ENCODE assay signal across 16 cellular contexts in the genomic region with DNA sequence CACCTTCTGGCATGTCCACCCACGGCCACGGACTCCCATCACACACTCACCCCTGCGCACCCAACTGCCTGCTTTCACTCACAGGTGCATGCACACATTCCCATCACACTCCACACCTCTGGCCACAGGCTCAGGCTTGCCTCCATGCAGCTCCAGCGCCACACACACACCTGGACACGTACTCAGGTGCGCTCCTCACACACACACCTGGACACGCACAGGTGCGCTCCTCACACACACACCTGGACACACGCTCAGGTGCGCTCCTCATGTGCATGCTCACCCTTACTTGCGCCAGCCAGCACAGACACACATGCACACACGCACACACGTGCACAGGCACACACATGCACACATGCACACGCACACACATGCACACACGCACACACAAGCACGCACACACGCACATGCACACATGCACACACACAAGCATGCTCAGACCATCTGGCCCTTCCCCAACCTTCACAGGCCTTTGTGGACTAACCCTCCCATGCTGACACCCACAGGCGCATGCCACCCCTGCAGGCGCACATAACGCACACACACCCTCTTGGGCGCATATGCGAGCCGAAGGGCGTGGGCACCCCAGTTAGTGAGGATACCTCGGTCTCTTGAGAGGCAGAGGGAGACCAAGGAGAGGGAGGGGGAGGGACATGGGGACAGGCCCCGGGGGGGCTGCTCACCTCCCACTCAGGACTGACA. TPM values are rescaled to one million over a fixed set of nuclear protein-coding genes. Genes with fewer than 3 reads are reported as not detected.
DNase-seq lines count a peak whose midpoint lies in the region; ATAC-seq, FAIRE-seq and TF ChIP-seq lines count a peak whose summit lies in the region.
"Had no signal": no experiment of that assay in that cellular context is flagged by ENCODE, and none has a peak within 500 bp of the region (broad histone marks: within the 10 kb centered on the region; RNA-seq: fewer than 3 reads in every experiment).

No MANE protein-coding gene starts in this region.

- no peak overlapping the region for H2BK15ac ChIP-seq in neuronal stem cell (ENCODE audit: low read length)

- H4K8ac ChIP-seq in neuronal stem cell (ENCODE audit: low read depth, low read length), result no peak overlapping the region

- no peaks in the 10 kb centered on the region for H3K36me3 Mint-ChIP-seq in stimulated activated naive B cell treated with anti-CD40 and anti-IgM and Interleukin-4, amounts not matched to agents 10 μg/mL and 1 μg/mL and 100 μg/mL, for 72 hours
- no peaks in the 10 kb centered on the region for H3K36me3 Mint-ChIP-seq in activated CD4-positive, alpha-beta T cell treated with anti-CD3 and anti-CD28 coated beads for 36 hours (ENCODE audit: low read depth)

- no peak for TF ChIP-seq EP300 in stomach (IDR thresholded peaks at IDR 0.05)

- no CpG with 5 or more reads among the region's 26 CpGs for WGBS in neuronal stem cell (ENCODE audit: extremely low coverage in 2 of 2, insufficient read length in 2 of 2, insufficient replicate concordance in 1 of 2), 2 donors
- 76 to 88% (median 80%) methylated on average over 26 of the region's 26 CpGs for WGBS in stomach, 5 donors

- H3K27ac ChIP-seq in angular gyrus (ENCODE audit: low read depth, low read length) (peak overlapping the region; percentile 30), neuronal stem cell (replicated peaks; ENCODE audit: low read length) (no peak overlapping the region), stomach (no peak overlapping the region)

- DNase-seq in BE2C, result peak; percentile 10
- DNase-seq in GM12891 (ENCODE audit: insufficient read length, low spot score), result no peak
- DNase-seq in neuronal stem cell (ENCODE audit: low spot score), result no peak
- DNase-seq in stomach, result no peak
- DNase-seq in stimulated activated naive B cell treated with anti-CD40 and anti-IgM and Interleukin-4, amounts not matched to agents 10 μg/mL and 1 μg/mL and 100 μg/mL, for 72 hours, result no peak
- no peak for DNase-seq in activated CD4-positive, alpha-beta T cell treated with anti-CD3 and anti-CD28 coated beads for 36 hours
- DNase-seq: CD8-positive, alpha-beta memory T cell; EL; NCI-H1092; NCI-H2107; NCI-H446; NCI-H748 treated with DMSO at 0.1 percent for 48 hours had no signal

- ATAC-seq in stimulated activated naive B cell treated with anti-CD40 and anti-IgM and Interleukin-4, amounts not matched to agents 10 μg/mL and 1 μg/mL and 100 μg/mL, for 72 hours (replicated peaks), result no peak
- no peak for ATAC-seq in activated CD4-positive, alpha-beta T cell treated with anti-CD3 and anti-CD28 coated beads for 36 hours
- ATAC-seq: SK-N-SH treated with all-trans-retinoic acid at 6 μM for 48 hours had no signal

- no peak for TF ChIP-seq POLR2A in GM12891 (IDR thresholded peaks at IDR 0.05; ENCODE audit: low read depth, low read length)
- no peak for TF ChIP-seq POLR2A in stomach (IDR thresholded peaks at IDR 0.05)

- CTCF ChIA-PET in activated CD4-positive, alpha-beta T cell treated with anti-CD3 and anti-CD28 coated beads for 36 hours (lab: Charles Lee), result no interaction called here

- no peak overlapping the region for H4K91ac ChIP-seq in neuronal stem cell (ENCODE audit: low read depth, low read length, poor library complexity)

- H3K9ac ChIP-seq in neuronal stem cell (ENCODE audit: low read depth, low read length, poor library complexity), result peak overlapping the region; percentile 84

- H2BK12ac ChIP-seq in neuronal stem cell (ENCODE audit: low read length), result peak overlapping the region; percentile 58

- FAIRE-seq in GM12891 (lab: Jason Lieb, UNC), result peak; percentile 35

- H3K18ac ChIP-seq in neuronal stem cell (ENCODE audit: low read length), result peak overlapping the region; percentile 57

- peaks cover 35 to 40% of the 10 kb centered on the region in 2 donors for H3K27me3 Mint-ChIP-seq in stimulated activated naive B cell treated with anti-CD40 and anti-IgM and Interleukin-4, amounts not matched to agents 10 μg/mL and 1 μg/mL and 100 μg/mL, for 72 hours
- H3K27me3 Mint-ChIP-seq in activated CD4-positive, alpha-beta T cell treated with anti-CD3 and anti-CD28 coated beads for 36 hours, result peaks cover 11% of the 10 kb centered on the region

- H3K79me1 ChIP-seq in neuronal stem cell (ENCODE audit: low read depth, low read length), result peaks cover 2% of the 10 kb centered on the region

- peak overlapping the region; percentile 97 for H3K23ac ChIP-seq in neuronal stem cell (ENCODE audit: low read depth, low read length, poor library complexity)

- peak overlapping the region; percentile 84 for H3K14ac ChIP-seq in neuronal stem cell (ENCODE audit: low read length)

- H3K4me3 Mint-ChIP-seq in stimulated activated naive B cell treated with anti-CD40 and anti-IgM and Interleukin-4, amounts not matched to agents 10 μg/mL and 1 μg/mL and 100 μg/mL, for 72 hours, result no peak overlapping the region
- no peak overlapping the region for H3K4me3 Mint-ChIP-seq in activated CD4-positive, alpha-beta T cell treated with anti-CD3 and anti-CD28 coated beads for 36 hours
- H3K4me3 Mint-ChIP-seq: CD8-positive, alpha-beta memory T cell had no signal

- H2BK120ac ChIP-seq in neuronal stem cell (ENCODE audit: low read depth, low read length), result no peak overlapping the region

- H2AFZ ChIP-seq in neuronal stem cell (ENCODE audit: low read length), result no peak overlapping the region

- POLR2A ChIA-PET in activated CD4-positive, alpha-beta T cell treated with anti-CD3 and anti-CD28 coated beads for 36 hours (lab: Charles Lee), result no interaction called here

- no peaks in the 10 kb centered on the region for H3K9me3 Mint-ChIP-seq in stimulated activated naive B cell treated with anti-CD40 and anti-IgM and Interleukin-4, amounts not matched to agents 10 μg/mL and 1 μg/mL and 100 μg/mL, for 72 hours
- no peaks in the 10 kb centered on the region for H3K9me3 Mint-ChIP-seq in activated CD4-positive, alpha-beta T cell treated with anti-CD3 and anti-CD28 coated beads for 36 hours (ENCODE audit: low read depth)
- H3K9me3 Mint-ChIP-seq: CD8-positive, alpha-beta memory T cell had no signal

- H3K9me3 ChIP-seq in BE2C (no peaks in the 10 kb centered on the region), neuronal stem cell (replicated peaks in 1 of 2; ENCODE audit: control insufficient read depth in 2 of 2, insufficient read depth in 1 of 2, low read depth in 1 of 2, low read length in 2 of 2) (no peaks in the 10 kb centered on the region), stomach (peaks cover 0 to 3% (median 0%) of the 10 kb centered on the region in 4 donors)
- H3K9me3 ChIP-seq: HAP-1 had no signal

- H3K4me1 Mint-ChIP-seq in stimulated activated naive B cell treated with anti-CD40 and anti-IgM and Interleukin-4, amounts not matched to agents 10 μg/mL and 1 μg/mL and 100 μg/mL, for 72 hours, result peaks cover 6 to 25% of the 10 kb centered on the region in 2 donors
- H3K4me1 Mint-ChIP-seq in activated CD4-positive, alpha-beta T cell treated with anti-CD3 and anti-CD28 coated beads for 36 hours, result peaks cover 8% of the 10 kb centered on the region
- H3K4me1 Mint-ChIP-seq: CD8-positive, alpha-beta memory T cell had no signal

- H3K36me3 ChIP-seq in BE2C, result no peaks in the 10 kb centered on the region
- no peaks in the 10 kb centered on the region for H3K36me3 ChIP-seq in neuronal stem cell (replicated peaks in 1 of 2; ENCODE audit: control insufficient read depth in 2 of 2, insufficient read depth in 2 of 2, low read length in 2 of 2)
- no peaks in the 10 kb centered on the region for H3K36me3 ChIP-seq in stomach
- H3K36me3 ChIP-seq: HAP-1 had no signal

- intact Hi-C loops in stomach (cut with DNase I; ENCODE audit: low total_unique reads), result no loop called here
- intact Hi-C loops in activated CD4-positive, alpha-beta T cell treated with anti-CD3 and anti-CD28 coated beads for 36 hours (cut with DNase I, micrococcal nuclease), result no loop called here

- H3K4ac ChIP-seq in neuronal stem cell (ENCODE audit: low read length), result no peak overlapping the region

- H2AK5ac ChIP-seq in neuronal stem cell (ENCODE audit: low read depth, low read length), result no peak overlapping the region

- TF ChIP-seq CTCF in BE2C (IDR thresholded peaks at IDR 0.05; ENCODE audit: low read depth, low read length) (no peak), stomach (IDR thresholded peaks at IDR 0.05) (no peak)

- no peak overlapping the region for H3K4me2 ChIP-seq in neuronal stem cell (ENCODE audit: insufficient read depth, low read length, poor library complexity, severe bottlenecking)

- H3K27ac Mint-ChIP-seq in stimulated activated naive B cell treated with anti-CD40 and anti-IgM and Interleukin-4, amounts not matched to agents 10 μg/mL and 1 μg/mL and 100 μg/mL, for 72 hours, result no peak overlapping the region
- no peak overlapping the region for H3K27ac Mint-ChIP-seq in activated CD4-positive, alpha-beta T cell treated with anti-CD3 and anti-CD28 coated beads for 36 hours

- H3K4me1 ChIP-seq in BE2C (peaks cover 9% of the 10 kb centered on the region), neuronal stem cell (ENCODE audit: control insufficient read depth in 2 of 2, insufficient read depth in 1 of 2, low read depth in 1 of 2, low read length in 2 of 2) (no peaks in the 10 kb centered on the region), stomach (no peaks in the 10 kb centered on the region)

- no peak overlapping the region for H2BK5ac ChIP-seq in neuronal stem cell (ENCODE audit: low read length)

- H3K4me3 ChIP-seq in BE2C (ENCODE audit: low read depth, low read length) (no peak overlapping the region), neuronal stem cell (ENCODE audit: low read length in 2 of 2) (peak overlapping the region in 1 of 2 donors; percentile 75), stomach (no peak overlapping the region)
- H3K4me3 ChIP-seq: HAP-1 had no signal

- H3K27me3 ChIP-seq in BE2C (no peaks in the 10 kb centered on the region), neuronal stem cell (ENCODE audit: control insufficient read depth in 3 of 3, insufficient read depth in 3 of 3, low read depth in 1 of 3, low read length in 3 of 3) (peaks cover 0 to 58% (median 17%) of the 10 kb centered on the region in 3 experiments), stomach (peaks cover 5 to 72% (median 41%) of the 10 kb centered on the region in 3 donors)

RNA-seq across cellular contexts. Expression of gene GRIN1, which starts 8.3 kb away (rescaled TPM):
- 5.4 TPM for polyA plus RNA-seq in BE2C (2012; ENCODE audit: insufficient read depth, insufficient read length, low read depth)
- 0.23 TPM for polyA plus RNA-seq in GM12891 (2012; ENCODE audit: low read depth, missing spikeins)
- 0.20 TPM for polyA plus RNA-seq in neuronal stem cell (2013, experiment 1 of 2)
- polyA plus RNA-seq in neuronal stem cell (2013, experiment 2 of 2), result 0.07 TPM
- total RNA-seq in stomach, result under 1 TPM in 1 of 5 donors, not detected in 4; 0.55 TPM
- polyA plus RNA-seq in stomach, result under 1 TPM in 2 of 3 donors, not detected in 1; 0.25 to 0.31 TPM
- under 1 TPM in 1 of 2 experiments, not detected in 1; 0.14 TPM for total RNA-seq in activated CD4-positive, alpha-beta T cell treated with anti-CD3 and anti-CD28 coated beads for 36 hours
- total RNA-seq: CD8-positive, alpha-beta memory T cell; HT1080 had no signal
- polyA plus RNA-seq: CD8-positive, alpha-beta memory T cell had no signal

RNA-seq across cellular contexts. Expression of gene LRRC26, which starts 22.6 kb away (rescaled TPM):
- polyA plus RNA-seq in BE2C (2012; ENCODE audit: insufficient read depth, insufficient read length, low read depth), result 1.1 TPM
- polyA plus RNA-seq in GM12891 (2012; ENCODE audit: low read depth, missing spikeins), result 0.09 TPM
- 1.2 TPM for polyA plus RNA-seq in neuronal stem cell (2013, experiment 1 of 2)
- polyA plus RNA-seq in neuronal stem cell (2013, experiment 2 of 2), result 1.3 TPM
- 100 to 1,000 TPM in 1 of 5 donors, 10 to 100 TPM in 1, 1 to 10 TPM in 1, not detected in 2; 2.6 to 440 (median 11.2) TPM for total RNA-seq in stomach
- polyA plus RNA-seq in stomach, result 1 to 10 TPM in 2 of 3 donors, under 1 TPM in 1; 1.00 to 7.7 (median 3.7) TPM
- total RNA-seq in activated CD4-positive, alpha-beta T cell treated with anti-CD3 and anti-CD28 coated beads for 36 hours, result not detected
- total RNA-seq: CD8-positive, alpha-beta memory T cell; HT1080 had no signal
- polyA plus RNA-seq: CD8-positive, alpha-beta memory T cell had no signal

RNA-seq across cellular contexts. Expression of gene TMEM210, which starts 24.6 kb away (rescaled TPM):
- 1.7 TPM for polyA plus RNA-seq in BE2C (2012; ENCODE audit: insufficient read depth, insufficient read length, low read depth)
- polyA plus RNA-seq in GM12891 (2012; ENCODE audit: low read depth, missing spikeins), result not detected
- not detected for polyA plus RNA-seq in neuronal stem cell (2013, experiment 1 of 2)
- not detected for polyA plus RNA-seq in neuronal stem cell (2013, experiment 2 of 2)
- not detected for total RNA-seq in stomach
- polyA plus RNA-seq in stomach, result not detected
- not detected for total RNA-seq in activated CD4-positive, alpha-beta T cell treated with anti-CD3 and anti-CD28 coated beads for 36 hours
- total RNA-seq: CD8-positive, alpha-beta memory T cell; HT1080 had no signal
- polyA plus RNA-seq: CD8-positive, alpha-beta memory T cell had no signal

RNA-seq across cellular contexts. Expression of gene DPP7, which starts 32.7 kb away (rescaled TPM):
- 408 TPM for polyA plus RNA-seq in BE2C (2012; ENCODE audit: insufficient read depth, insufficient read length, low read depth)
- polyA plus RNA-seq in GM12891 (2012; ENCODE audit: low read depth, missing spikeins), result 118 TPM
- polyA plus RNA-seq in neuronal stem cell (2013, experiment 1 of 2), result 34.8 TPM
- 32.9 TPM for polyA plus RNA-seq in neuronal stem cell (2013, experiment 2 of 2)
- total RNA-seq in stomach, result 100 to 1,000 TPM in 3 of 5 donors, 10 to 100 TPM in 2; 25.9 to 251 (median 103) TPM
- polyA plus RNA-seq in stomach, result 100 to 1,000 TPM; 325 to 346 (median 338) TPM
- total RNA-seq in activated CD4-positive, alpha-beta T cell treated with anti-CD3 and anti-CD28 coated beads for 36 hours, result 100 to 1,000 TPM; 188 to 204 TPM

RNA-seq across cellular contexts. Expression of gene ANAPC2, which starts 41.1 kb away (rescaled TPM):
- polyA plus RNA-seq in BE2C (2012; ENCODE audit: insufficient read depth, insufficient read length, low read depth), result 302 TPM
- 27.5 TPM for polyA plus RNA-seq in GM12891 (2012; ENCODE audit: low read depth, missing spikeins)
- polyA plus RNA-seq in neuronal stem cell (2013, experiment 1 of 2), result 16.9 TPM
- polyA plus RNA-seq in neuronal stem cell (2013, experiment 2 of 2), result 16.3 TPM
- total RNA-seq in stomach, result 100 to 1,000 TPM in 1 of 5 donors, 10 to 100 TPM in 4; 35.8 to 147 (median 42.9) TPM
- polyA plus RNA-seq in stomach, result 10 to 100 TPM; 26.1 to 45.0 (median 40.7) TPM
- total RNA-seq in activated CD4-positive, alpha-beta T cell treated with anti-CD3 and anti-CD28 coated beads for 36 hours, result 10 to 100 TPM; 30.8 to 38.4 TPM
